15 cellular contexts compared by ENCODE assay signal in genomic region chr1:18199462-18199861, GRCh38.
A peak's percentile ranks its signal among the peaks of the same experiment; 100 is the strongest.
DNase-seq lines count a peak whose midpoint lies in the region; ATAC-seq and TF ChIP-seq lines count a peak whose summit lies in the region.
"Had no signal": no experiment of that assay in that cellular context is flagged by ENCODE, and none has a peak within 500 bp of the region (broad histone marks: within the 10 kb centered on the region; RNA-seq: fewer than 3 reads in every experiment).

No MANE protein-coding gene starts in this region.

- no peak for TF ChIP-seq EP300 in suprapubic skin (IDR thresholded peaks at IDR 0.05)

- H4K91ac ChIP-seq in H9 (ENCODE audit: insufficient read length, low read depth, low read length): no peak overlapping the region

- no peaks in the 10 kb centered on the region for H3K36me3 Mint-ChIP-seq in H9 (ENCODE audit: insufficient read depth in 1 of 3, low read depth in 3 of 3)
- H3K36me3 Mint-ChIP-seq: T-cell had no signal

- H3K14ac ChIP-seq in H9 (ENCODE audit: insufficient read depth, low read length): 0 out of 2 replicates have a peak overlapping the region, but pooled peaks have one; percentile 3

- H3K27ac Mint-ChIP-seq in H9: peak overlapping the region in 1 of 3 experiments; percentile 21; a peak in 1 of 7 replicates
- H3K27ac Mint-ChIP-seq: activated B cell treated with CpG ODN at 0.5 μM for 24 hours, nephron, T-cell had no signal

- H3K79me2 ChIP-seq in H9 (ENCODE audit: insufficient read depth, low read length) (no peaks in the 10 kb centered on the region), mesendoderm (ENCODE audit: control insufficient read depth, insufficient read depth, low read length) (no peaks in the 10 kb centered on the region)

- intact Hi-C loops in heart right ventricle (cut with DNase I) (no loop called here), lower leg skin (cut with DNase I; ENCODE audit: low total_unique reads) (no loop called here)

- H3K9ac ChIP-seq in H9 (ENCODE audit: extremely low read depth, insufficient read length, low read length) (no peak overlapping the region), mesendoderm (ENCODE audit: low read length) (no peak overlapping the region)

- H2BK120ac ChIP-seq in H9 (ENCODE audit: low read depth, low read length, poor library complexity, severe bottlenecking) (no peak overlapping the region), mesendoderm (ENCODE audit: low read depth, low read length) (no peak overlapping the region)

- H3K4ac ChIP-seq in H9 (ENCODE audit: low read depth, low read length): no peak overlapping the region
- H3K4ac ChIP-seq in mesendoderm (ENCODE audit: low read depth, low read length): no peak overlapping the region

- TF ChIP-seq CTCF in H9 (conservative IDR thresholded peaks at IDR 0.05) (no peak), heart right ventricle (IDR thresholded peaks at IDR 0.05) (no peak), suprapubic skin (IDR thresholded peaks at IDR 0.05) (no peak), lower leg skin (IDR thresholded peaks at IDR 0.05) (no peak)

- no peak for TF ChIP-seq POLR2A in suprapubic skin (IDR thresholded peaks at IDR 0.05)
- no peak for TF ChIP-seq POLR2A in lower leg skin (IDR thresholded peaks at IDR 0.05)

- no peak overlapping the region; a peak in 1 of 5 replicates for H3K4me3 Mint-ChIP-seq in H9
- H3K4me3 Mint-ChIP-seq: activated B cell treated with CpG ODN at 0.5 μM for 24 hours, nephron, T-cell had no signal

- no peak overlapping the region for H3K27ac ChIP-seq in H9 (ENCODE audit: insufficient read length, low read depth, low read length)
- H3K27ac ChIP-seq in mesendoderm (ENCODE audit: low read depth, low read length): no peak overlapping the region
- no peak overlapping the region for H3K27ac ChIP-seq in heart right ventricle
- no peak overlapping the region for H3K27ac ChIP-seq in suprapubic skin
- H3K27ac ChIP-seq: foreskin keratinocyte had no signal

- H3K4me1 ChIP-seq in H9 (ENCODE audit: insufficient read depth, low read length) (peaks cover under 1% of the 10 kb centered on the region; the same call in 1 of the 2 replicates), mesendoderm (ENCODE audit: control insufficient read depth, low read depth, low read length) (peaks cover 3% of the 10 kb centered on the region), heart right ventricle (no peaks in the 10 kb centered on the region), suprapubic skin (no peaks in the 10 kb centered on the region)
- H3K4me1 ChIP-seq: foreskin keratinocyte had no signal

- no peaks in the 10 kb centered on the region; the same call in 1 of the 2 replicates for H3K27me3 Mint-ChIP-seq in H9 (ENCODE audit: low read depth)

- no peak overlapping the region for H2BK20ac ChIP-seq in H9 (ENCODE audit: low read depth, low read length, poor library complexity, severe bottlenecking)

- WGBS in H9 (ENCODE audit: extremely low coverage, insufficient read length, low lambda C conversion rate): no CpG with 5 or more reads among the region's 14 CpGs
- WGBS in mesendoderm (ENCODE audit: extremely low coverage, insufficient coverage, low lambda C conversion rate): no CpG with 5 or more reads among the region's 14 CpGs
- WGBS in heart right ventricle, 2 donors: 23 to 24% methylated on average over 14 of the region's 14 CpGs
- WGBS in suprapubic skin: 60% methylated on average over 14 of the region's 14 CpGs
- WGBS in lower leg skin, 2 donors: 48% methylated on average over 14 of the region's 14 CpGs

- no peaks in the 10 kb centered on the region for H3K9me3 Mint-ChIP-seq in H9
- H3K9me3 Mint-ChIP-seq: activated B cell treated with CpG ODN at 0.5 μM for 24 hours, nephron, T-cell had no signal

- no peaks in the 10 kb centered on the region for H3K23me2 ChIP-seq in H9 (ENCODE audit: insufficient read length, low read depth, low read length, poor library complexity, severe bottlenecking)

- no peak overlapping the region for H4K5ac ChIP-seq in H9 (ENCODE audit: insufficient read length, low read depth, low read length)
- no peak overlapping the region for H4K5ac ChIP-seq in mesendoderm (ENCODE audit: low read length)

- H3K56ac ChIP-seq in H9 (ENCODE audit: insufficient read length, low read depth, low read length) (no peak overlapping the region), mesendoderm (ENCODE audit: low read length) (no peak overlapping the region)

- H3T11ph ChIP-seq in H9 (ENCODE audit: low read length): no peak overlapping the region

- DNase-seq in H9 (peak; percentile 46), NCI-H2107 treated with DMSO at 0.1 percent for 48 hours (lab: John Stamatoyannopoulos, UW; ENCODE audit: unreplicated experiment) (peak; percentile 89), NCI-H82 treated with DMSO at 0.1 percent for 48 hours (lab: John Stamatoyannopoulos, UW; ENCODE audit: unreplicated experiment) (peak; percentile 93), mesendoderm (peak; percentile 85), heart right ventricle (no peak), suprapubic skin (ENCODE audit: low spot score in 2 of 2) (no peak), lower leg skin (ENCODE audit: low spot score in 2 of 2) (no peak)
- DNase-seq: activated B cell treated with CpG ODN at 0.5 μM for 24 hours, cerebellar nuclear complex, foreskin keratinocyte, mammary epithelial cell, NCI-H146, T-cell had no signal

- H3K36me3 ChIP-seq in mesendoderm (ENCODE audit: control insufficient read depth, insufficient read depth, low read length) (no peaks in the 10 kb centered on the region), heart right ventricle (no peaks in the 10 kb centered on the region), suprapubic skin (no peaks in the 10 kb centered on the region)

- no peaks in the 10 kb centered on the region for H3K27me3 ChIP-seq in H9 (ENCODE audit: insufficient read depth, low read length)
- H3K27me3 ChIP-seq in mesendoderm (ENCODE audit: insufficient read depth, low read length, poor library complexity): no peaks in the 10 kb centered on the region
- peaks cover 0 to 95% (median 74%) of the 10 kb centered on the region in 7 donors for H3K27me3 ChIP-seq in heart right ventricle
- H3K27me3 ChIP-seq in suprapubic skin: peaks cover 63% of the 10 kb centered on the region

- no peak overlapping the region for H3K4me2 ChIP-seq in H9 (ENCODE audit: insufficient read depth, insufficient read length, low read length)
- H3K4me2 ChIP-seq in mesendoderm (ENCODE audit: low read length): no peak overlapping the region

- H2AK5ac ChIP-seq in H9 (ENCODE audit: insufficient read length, low read length) (no peak overlapping the region), mesendoderm (ENCODE audit: low read length) (no peak overlapping the region)

- H4K8ac ChIP-seq in H9 (replicated peaks; ENCODE audit: insufficient read length, low read depth, low read length): no peak overlapping the region
- H4K8ac ChIP-seq in mesendoderm (ENCODE audit: low read depth, low read length): no peak overlapping the region

- no peak overlapping the region for H3K4me3 ChIP-seq in mesendoderm (ENCODE audit: low read length)
- no peak overlapping the region for H3K4me3 ChIP-seq in heart right ventricle
- no peak overlapping the region for H3K4me3 ChIP-seq in suprapubic skin
- no peak overlapping the region for H3K4me3 ChIP-seq in lower leg skin (ENCODE audit: low read depth, poor library complexity, severe bottlenecking)
- H3K4me3 ChIP-seq: K562 had no signal

- no peaks in the 10 kb centered on the region for H3K9me3 ChIP-seq in H9 (ENCODE audit: control insufficient read depth, low read depth, low read length)
- H3K9me3 ChIP-seq in heart right ventricle: no peaks in the 10 kb centered on the region
- no peaks in the 10 kb centered on the region for H3K9me3 ChIP-seq in suprapubic skin

- no peaks in the 10 kb centered on the region for H4K20me1 ChIP-seq in H9 (ENCODE audit: control insufficient read depth, insufficient read depth, insufficient read length)

- no peaks in the 10 kb centered on the region for H3K79me1 ChIP-seq in H9 (ENCODE audit: insufficient read depth, low read depth, low read length, poor library complexity, severe bottlenecking)
- H3K79me1 ChIP-seq in mesendoderm (ENCODE audit: low read length): no peaks in the 10 kb centered on the region

- H3K18ac ChIP-seq in H9 (ENCODE audit: insufficient read length, low read depth, low read length) (no peak overlapping the region), mesendoderm (ENCODE audit: low read length) (no peak overlapping the region)

- ATAC-seq in heart right ventricle: no peak
- ATAC-seq: foreskin keratinocyte, K562, T-cell had no signal

- H3K23ac ChIP-seq in H9 (ENCODE audit: insufficient read length, low read depth, low read length) (no peak overlapping the region), mesendoderm (ENCODE audit: low read length) (no peak overlapping the region)

- peaks cover 25 to 28% of the 10 kb centered on the region in 2 experiments for H3K4me1 Mint-ChIP-seq in H9
- H3K4me1 Mint-ChIP-seq: activated B cell treated with CpG ODN at 0.5 μM for 24 hours, T-cell had no signal

- H2BK5ac ChIP-seq in H9 (ENCODE audit: insufficient read length, low read length) (no peak overlapping the region), mesendoderm (ENCODE audit: low read length) (no peak overlapping the region)

- H2BK15ac ChIP-seq in H9 (ENCODE audit: low read depth, low read length) (no peak overlapping the region), mesendoderm (replicated peaks; ENCODE audit: low read depth) (no peak overlapping the region)

- H2AFZ ChIP-seq in H9 (ENCODE audit: low read length): no peak overlapping the region

- H2BK12ac ChIP-seq in H9 (ENCODE audit: insufficient read length, low read depth, low read length): no peak overlapping the region

Comparison
In these comparisons a context has a peak if more than half of its experiments do, and no peak if none do; other contexts are left out.
1. DNase-seq: peak in H9 (single experiment), NCI-H2107 treated with DMSO at 0.1 percent for 48 hours (single experiment), NCI-H82 treated with DMSO at 0.1 percent for 48 hours (single experiment) and mesendoderm (single experiment); none in heart right ventricle (0 of 2), suprapubic skin (0 of 2) and lower leg skin (0 of 2).